In genomic region chr12:13982010-13982409, GRCh38 we compare ENCODE assay signal across 10 cellular contexts. TPM values are rescaled to one million over a fixed set of nuclear protein-coding genes. Genes with fewer than 3 reads are reported as not detected.
DNase-seq lines count a peak whose midpoint lies in the region; ATAC-seq, FAIRE-seq and TF ChIP-seq lines count a peak whose summit lies in the region.
"Had no signal": no experiment of that assay in that cellular context is flagged by ENCODE, and none has a peak within 500 bp of the region (broad histone marks: within the 10 kb centered on the region; RNA-seq: fewer than 3 reads in every experiment).

No MANE protein-coding gene starts in this region.

- H3K4me2 ChIP-seq in astrocyte (ENCODE audit: low read length): no peak overlapping the region
- no peak overlapping the region for H3K4me2 ChIP-seq in Karpas-422 (ENCODE audit: low read depth, low read length, poor library complexity, severe bottlenecking)

- H3K4me3 ChIP-seq in BE2C (ENCODE audit: low read depth, low read length) (no peak overlapping the region), GM12864 (ENCODE audit: low read depth, low read length) (no peak overlapping the region), astrocyte (ENCODE audit: insufficient read depth, low read depth, low read length) (no peak overlapping the region), Karpas-422 (ENCODE audit: low read length) (no peak overlapping the region)

- H3K27me3 ChIP-seq in BE2C: peaks cover 35% of the 10 kb centered on the region
- peaks cover 30% of the 10 kb centered on the region for H3K27me3 ChIP-seq in astrocyte (ENCODE audit: insufficient read depth, low read length)
- H3K27me3 ChIP-seq in Karpas-422 (ENCODE audit: low read length): no peaks in the 10 kb centered on the region

- H3K79me2 ChIP-seq in astrocyte (ENCODE audit: insufficient read depth, low read length): no peaks in the 10 kb centered on the region
- no peaks in the 10 kb centered on the region for H3K79me2 ChIP-seq in Karpas-422 (ENCODE audit: low read length)

- no peak for FAIRE-seq in astrocyte (lab: Jason Lieb, UNC)
- FAIRE-seq: colon, GM12892 had no signal

- H3K9ac ChIP-seq in astrocyte (ENCODE audit: low read length) (no peak overlapping the region), Karpas-422 (ENCODE audit: low read length) (no peak overlapping the region)

- H3K9me2 ChIP-seq in Karpas-422 (replicated peaks; ENCODE audit: insufficient read depth, low read length): no peaks in the 10 kb centered on the region

- no peaks in the 10 kb centered on the region for H3K9me3 ChIP-seq in BE2C
- H3K9me3 ChIP-seq in astrocyte (ENCODE audit: insufficient read depth, low read depth, low read length): no peaks in the 10 kb centered on the region
- H3K9me3 ChIP-seq in Karpas-422 (ENCODE audit: low read length): no peaks in the 10 kb centered on the region

- H3K27ac ChIP-seq in astrocyte (ENCODE audit: low read depth, low read length): no peak overlapping the region
- no peak overlapping the region for H3K27ac ChIP-seq in Karpas-422 (ENCODE audit: low read length)

- ATAC-seq in memory B cell (ENCODE audit: low read depth): peak; percentile 52
- no peak for ATAC-seq in HG03095 (IDR thresholded peaks at IDR 0.05; ENCODE audit: unreplicated experiment)
- no peak for ATAC-seq in GM21723 (IDR thresholded peaks at IDR 0.05; ENCODE audit: unreplicated experiment)
- no peak for ATAC-seq in HG03521 (IDR thresholded peaks at IDR 0.05; ENCODE audit: unreplicated experiment)

- H3K27ac Mint-ChIP-seq in astrocyte (ENCODE audit: unreplicated experiment) (no peak overlapping the region), memory B cell (no peak overlapping the region)

- H2AFZ ChIP-seq in astrocyte (ENCODE audit: low read depth, low read length) (no peak overlapping the region), Karpas-422 (ENCODE audit: low read length) (no peak overlapping the region)

- TF ChIP-seq CTCF in BE2C (IDR thresholded peaks at IDR 0.05; ENCODE audit: low read depth, low read length) (peak; percentile 27; the same call in 1 of the 2 replicates), GM12864 (IDR thresholded peaks at IDR 0.05; ENCODE audit: low read depth, low read length, missing control alignments) (peak; percentile 42), astrocyte (IDR thresholded peaks at IDR 0.05; ENCODE audit: insufficient read depth, low read depth, low read length) (no peak)

- peaks cover 7% of the 10 kb centered on the region for H3K9me3 Mint-ChIP-seq in astrocyte (ENCODE audit: unreplicated experiment)
- H3K9me3 Mint-ChIP-seq in memory B cell: no peaks in the 10 kb centered on the region

- H3K27me3 Mint-ChIP-seq in astrocyte (ENCODE audit: low read depth, unreplicated experiment) (peaks cover 43% of the 10 kb centered on the region), memory B cell (peaks cover 35% of the 10 kb centered on the region)

- peak overlapping the region; percentile 56 for H3K4me3 Mint-ChIP-seq in astrocyte (ENCODE audit: unreplicated experiment)
- peak overlapping the region; percentile 30 for H3K4me3 Mint-ChIP-seq in memory B cell

- H4K20me1 ChIP-seq in astrocyte (ENCODE audit: insufficient read depth, low read length) (no peaks in the 10 kb centered on the region), Karpas-422 (ENCODE audit: insufficient read depth, low read depth, low read length) (no peaks in the 10 kb centered on the region)

- H3K4me1 ChIP-seq in BE2C: no peaks in the 10 kb centered on the region
- H3K4me1 ChIP-seq in astrocyte (ENCODE audit: insufficient read depth, low read length): peaks cover 6% of the 10 kb centered on the region
- no peaks in the 10 kb centered on the region for H3K4me1 ChIP-seq in Karpas-422 (ENCODE audit: low read length)

- H3K4me1 Mint-ChIP-seq in astrocyte (ENCODE audit: low read depth, unreplicated experiment) (peaks cover 3% of the 10 kb centered on the region), memory B cell (peaks cover 12% of the 10 kb centered on the region)

- DNase-seq in BE2C: peak; percentile 15
- no peak for DNase-seq in GM12864 (ENCODE audit: low read depth)
- DNase-seq in astrocyte (ENCODE audit: low read depth): no peak
- no peak for DNase-seq in memory B cell (ENCODE audit: low spot score in 2 of 2)
- DNase-seq in Karpas-422: no peak

- no peaks in the 10 kb centered on the region for H3K36me3 Mint-ChIP-seq in astrocyte (ENCODE audit: low read depth, unreplicated experiment)
- H3K36me3 Mint-ChIP-seq in memory B cell: no peaks in the 10 kb centered on the region

- H3K36me3 ChIP-seq in BE2C: no peaks in the 10 kb centered on the region
- no peaks in the 10 kb centered on the region for H3K36me3 ChIP-seq in astrocyte (ENCODE audit: insufficient read depth, low read length)
- no peaks in the 10 kb centered on the region for H3K36me3 ChIP-seq in Karpas-422 (ENCODE audit: insufficient read depth, low read length)

RNA-seq across cellular contexts. Expression of gene GRIN2B, which starts 0.6 kb away (rescaled TPM):
- 0.02 TPM for polyA plus RNA-seq in BE2C (2012; ENCODE audit: insufficient read depth, insufficient read length, low read depth)
- 0.50 and 1.4 TPM in 2 replicates for total RNA-seq in astrocyte
- total RNA-seq in Karpas-422 (2014; rRNA removed; shearing (Covaris generic); ENCODE audit: low replicate concordance): 1.3 and 2.0 TPM in 2 replicates
